ENCODE assay signal across 8 cellular contexts in the genomic region with DNA sequence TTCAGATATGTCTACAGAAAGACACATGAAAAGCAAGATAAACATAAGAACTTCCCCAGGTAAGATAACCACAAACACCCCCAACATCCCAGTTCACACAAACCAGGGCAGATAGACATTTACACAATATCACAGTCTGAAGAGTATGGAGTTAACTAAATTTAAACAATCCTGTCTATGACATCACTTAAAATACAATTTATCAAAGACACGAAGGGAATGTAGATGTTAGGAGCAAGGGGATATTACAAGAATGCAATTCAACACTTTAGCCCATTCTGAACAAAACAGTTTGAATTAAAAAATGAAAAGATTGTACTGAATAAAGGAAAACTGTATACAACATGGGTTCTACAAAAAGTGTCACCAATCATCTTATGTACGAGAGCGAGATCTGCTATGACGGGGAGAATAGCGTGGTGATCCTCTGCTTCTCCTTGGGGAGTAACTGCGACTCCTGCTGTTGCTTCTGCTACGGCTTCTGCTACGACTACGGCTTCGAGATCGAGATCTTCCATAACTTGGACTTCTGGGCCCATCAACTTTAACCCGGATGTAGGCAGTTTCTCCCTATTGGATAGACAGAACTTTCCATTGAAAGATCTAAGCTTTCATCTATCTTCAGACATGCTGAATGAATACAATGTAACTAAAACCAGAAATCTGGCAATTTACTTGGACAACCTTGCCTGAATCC. TPM values are rescaled to one million over a fixed set of nuclear protein-coding genes. Genes with fewer than 3 reads are reported as not detected.
DNase-seq lines count a peak whose midpoint lies in the region; ATAC-seq and TF ChIP-seq lines count a peak whose summit lies in the region.

No MANE protein-coding gene starts in this region.

- DNase-seq in BJ (ENCODE audit: low read depth) (no peak), MCF 10A (ENCODE audit: unreplicated experiment) (peak; percentile 39), occipital lobe (lab: John Stamatoyannopoulos, UW) (no peak)
- DNase-seq in Jurkat, Clone E6-1 (ENCODE audit: low read depth, low spot score), result no peak
- no peak for DNase-seq in naive thymus-derived CD4-positive, alpha-beta T cell
- no peak for DNase-seq in activated CD8-positive, alpha-beta memory T cell treated with anti-CD3 and anti-CD28 coated beads for 24 hours

- TF ChIP-seq CTCF in BJ (IDR thresholded peaks at IDR 0.05; ENCODE audit: insufficient read depth, low read depth, low read length) (peak; percentile 22; the same call in 1 of the 2 replicates), MCF 10A (IDR thresholded peaks at IDR 0.05; ENCODE audit: unreplicated experiment) (no peak)

- no TSS peak for BruUV-seq in MCF 10A (replicated peaks; lab: Mats Ljungman, UMichigan)

- H3K9me3 Mint-ChIP-seq in MCF 10A (ENCODE audit: unreplicated experiment), result no peaks in the 10 kb centered on the region
- peaks cover 0 to 10% (median 0%) of the 10 kb centered on the region in 11 donors for H3K9me3 Mint-ChIP-seq in naive thymus-derived CD4-positive, alpha-beta T cell

- peak overlapping the region; percentile 99 for H3K4me3 Mint-ChIP-seq in MCF 10A (ENCODE audit: unreplicated experiment)
- peak overlapping the region; percentile 96 to 100 (median 99) for H3K4me3 Mint-ChIP-seq in naive thymus-derived CD4-positive, alpha-beta T cell

- no peaks in the 10 kb centered on the region for H3K27me3 ChIP-seq in BJ (ENCODE audit: control insufficient read depth, insufficient read depth, low read length)
- no peaks in the 10 kb centered on the region for H3K27me3 ChIP-seq in naive thymus-derived CD4-positive, alpha-beta T cell (ENCODE audit: control insufficient read depth in 2 of 2, insufficient read depth in 2 of 2, low read length in 2 of 2)

- ATAC-seq in naive thymus-derived CD4-positive, alpha-beta T cell, result no peak
- ATAC-seq in GM21737 (IDR thresholded peaks at IDR 0.05; ENCODE audit: unreplicated experiment), result no peak
- ATAC-seq in HG03571 (IDR thresholded peaks at IDR 0.05; ENCODE audit: unreplicated experiment), result no peak

- POLR2A ChIA-PET in BJ (lab: Charles Lee), result interaction anchor here (1.5 kb wide), 1 partner anchor 12 kb away, joined by 3 read pairs; no protein-coding TSS in a partner anchor
- POLR2A ChIA-PET in MCF 10A (lab: Yijun Ruan, JAX), result interaction anchor here (0.7 to 3.7 kb wide), 13 partner anchors 9 to 1152 kb away, joined by 3 to 53 read pairs (median 16); a partner anchor contains a TSS
- POLR2A ChIA-PET in naive thymus-derived CD4-positive, alpha-beta T cell (lab: Charles Lee), result interaction anchor here (0.8 to 4.1 kb wide), 6 partner anchors 12 to 155 kb away, joined by 3 to 113 read pairs (median 33); a partner anchor contains a TSS

- peak overlapping the region; percentile 93 for H3K27ac ChIP-seq in naive thymus-derived CD4-positive, alpha-beta T cell (ENCODE audit: low read depth, low read length)

- H3K4me3 ChIP-seq in BJ (ENCODE audit: low read depth, low read length), result peak overlapping the region; percentile 77
- H3K4me3 ChIP-seq in Jurkat, Clone E6-1 (ENCODE audit: low read length), result peak overlapping the region; percentile 98
- H3K4me3 ChIP-seq in naive thymus-derived CD4-positive, alpha-beta T cell (ENCODE audit: low read length), result peak overlapping the region; percentile 99

- H3K9me3 ChIP-seq in naive thymus-derived CD4-positive, alpha-beta T cell (ENCODE audit: control insufficient read depth in 2 of 3, low read length in 3 of 3), result no peaks in the 10 kb centered on the region

- no peaks in the 10 kb centered on the region for H3K27me3 Mint-ChIP-seq in MCF 10A (ENCODE audit: insufficient read depth, unreplicated experiment)
- peaks cover 0 to 3% (median 0%) of the 10 kb centered on the region in 5 donors for H3K27me3 Mint-ChIP-seq in naive thymus-derived CD4-positive, alpha-beta T cell

- H3K27ac Mint-ChIP-seq in MCF 10A (ENCODE audit: low read depth, unreplicated experiment), result peak overlapping the region; percentile 99
- peak overlapping the region; percentile 99 to 100 (median 99) for H3K27ac Mint-ChIP-seq in naive thymus-derived CD4-positive, alpha-beta T cell

- peaks cover 6% of the 10 kb centered on the region for H3K36me3 ChIP-seq in BJ (ENCODE audit: control insufficient read depth, insufficient read depth, low read length)
- H3K36me3 ChIP-seq in naive thymus-derived CD4-positive, alpha-beta T cell (ENCODE audit: control insufficient read depth in 2 of 3, insufficient read depth in 3 of 3, low read length in 3 of 3), result peaks cover 21 to 47% (median 31%) of the 10 kb centered on the region in 3 experiments

- intact Hi-C loops in MCF 10A (cut with micrococcal nuclease), result no loop called here
- intact Hi-C loops in naive thymus-derived CD4-positive, alpha-beta T cell (cut with micrococcal nuclease), result loop anchor here (5.0 to 10.0 kb wide), 4 partner anchors 332 to 1170 kb away; a partner anchor contains a TSS

- H3K4me1 ChIP-seq in naive thymus-derived CD4-positive, alpha-beta T cell (ENCODE audit: control insufficient read depth in 2 of 2, insufficient read depth in 2 of 2, low read length in 2 of 2), result peaks cover 31 to 32% of the 10 kb centered on the region in 2 donors

- H3K36me3 Mint-ChIP-seq in MCF 10A (ENCODE audit: insufficient read depth, unreplicated experiment), result peaks cover 72% of the 10 kb centered on the region
- H3K36me3 Mint-ChIP-seq in naive thymus-derived CD4-positive, alpha-beta T cell, result peaks cover 12 to 41% (median 32%) of the 10 kb centered on the region in 5 donors

- CTCF ChIA-PET in BJ (lab: Yijun Ruan, JAX) (interaction anchor here (1.7 kb wide), 1 partner anchor 107 kb away, joined by 4 read pairs; no protein-coding TSS in a partner anchor), MCF 10A (lab: Yijun Ruan, JAX) (interaction anchor here (0.6 to 1.1 kb wide), 3 partner anchors 11 to 171 kb away, joined by 3 to 4 read pairs (median 3); no protein-coding TSS in a partner anchor)
- CTCF ChIA-PET in naive thymus-derived CD4-positive, alpha-beta T cell (lab: Charles Lee), result interaction anchor here (0.8 to 1.2 kb wide), 2 partner anchors 107 to 145 kb away, joined by 3 to 4 read pairs; no protein-coding TSS in a partner anchor

- H3K4me1 Mint-ChIP-seq in MCF 10A (ENCODE audit: insufficient read depth, unreplicated experiment), result peaks cover 30% of the 10 kb centered on the region
- H3K4me1 Mint-ChIP-seq in naive thymus-derived CD4-positive, alpha-beta T cell, result peaks cover 36 to 74% (median 70%) of the 10 kb centered on the region in 7 donors

RNA-seq across cellular contexts. Expression of a gene that starts 1.9 kb away (rescaled TPM):
- 222 and 236 TPM in 2 replicates for polyA plus RNA-seq in BJ (2011; rRNA removed)
- polyA minus RNA-seq in BJ (2011; rRNA and poly(A)+ RNA removed), result 167 and 214 TPM in 2 replicates
- polyA plus RNA-seq in Jurkat, Clone E6-1 (2012; ENCODE audit: insufficient read depth, insufficient read length), result 479 TPM
- total RNA-seq in MCF 10A (2022) (381 and 493 TPM in 2 replicates), occipital lobe (382 TPM)
- total RNA-seq in naive thymus-derived CD4-positive, alpha-beta T cell, result 100 to 1,000 TPM; 115 to 362 (median 249) TPM
- 10 to 100 TPM; 48.7 to 49.3 TPM for polyA plus RNA-seq in naive thymus-derived CD4-positive, alpha-beta T cell

RNA-seq across cellular contexts. Expression of a gene that starts 17.1 kb away (rescaled TPM):
- polyA plus RNA-seq in BJ (2011; rRNA removed), result 27.3 and 30.2 TPM in 2 replicates
- 38.2 and 44.3 TPM in 2 replicates for polyA minus RNA-seq in BJ (2011; rRNA and poly(A)+ RNA removed)
- polyA plus RNA-seq in Jurkat, Clone E6-1 (2012; ENCODE audit: insufficient read depth, insufficient read length), result 34.4 TPM
- 66.8 and 69.1 TPM in 2 replicates for total RNA-seq in MCF 10A (2022)
- 10 to 100 TPM; 43.2 to 81.9 (median 46.3) TPM for total RNA-seq in naive thymus-derived CD4-positive, alpha-beta T cell
- polyA plus RNA-seq in naive thymus-derived CD4-positive, alpha-beta T cell, result 10 to 100 TPM; 47.6 to 51.2 TPM
- total RNA-seq in occipital lobe, result 71.1 TPM

RNA-seq across cellular contexts. Expression of a gene that starts 50.0 kb away (rescaled TPM):
- polyA plus RNA-seq in BJ (2011; rRNA removed), result 27.3 and 48.5 TPM in 2 replicates
- 16.1 and 22.1 TPM in 2 replicates for polyA minus RNA-seq in BJ (2011; rRNA and poly(A)+ RNA removed)
- 3.6 TPM for polyA plus RNA-seq in Jurkat, Clone E6-1 (2012; ENCODE audit: insufficient read depth, insufficient read length)
- total RNA-seq in MCF 10A (2022) (15.6 and 21.5 TPM in 2 replicates), occipital lobe (10.9 TPM)
- total RNA-seq in naive thymus-derived CD4-positive, alpha-beta T cell, result 1 to 10 TPM in 3 of 5 experiments, under 1 TPM in 2; 0.10 to 7.7 (median 1.0) TPM
- polyA plus RNA-seq in naive thymus-derived CD4-positive, alpha-beta T cell, result not detected
